ENCODE assay signal across 26 cellular contexts in the genomic region with DNA sequence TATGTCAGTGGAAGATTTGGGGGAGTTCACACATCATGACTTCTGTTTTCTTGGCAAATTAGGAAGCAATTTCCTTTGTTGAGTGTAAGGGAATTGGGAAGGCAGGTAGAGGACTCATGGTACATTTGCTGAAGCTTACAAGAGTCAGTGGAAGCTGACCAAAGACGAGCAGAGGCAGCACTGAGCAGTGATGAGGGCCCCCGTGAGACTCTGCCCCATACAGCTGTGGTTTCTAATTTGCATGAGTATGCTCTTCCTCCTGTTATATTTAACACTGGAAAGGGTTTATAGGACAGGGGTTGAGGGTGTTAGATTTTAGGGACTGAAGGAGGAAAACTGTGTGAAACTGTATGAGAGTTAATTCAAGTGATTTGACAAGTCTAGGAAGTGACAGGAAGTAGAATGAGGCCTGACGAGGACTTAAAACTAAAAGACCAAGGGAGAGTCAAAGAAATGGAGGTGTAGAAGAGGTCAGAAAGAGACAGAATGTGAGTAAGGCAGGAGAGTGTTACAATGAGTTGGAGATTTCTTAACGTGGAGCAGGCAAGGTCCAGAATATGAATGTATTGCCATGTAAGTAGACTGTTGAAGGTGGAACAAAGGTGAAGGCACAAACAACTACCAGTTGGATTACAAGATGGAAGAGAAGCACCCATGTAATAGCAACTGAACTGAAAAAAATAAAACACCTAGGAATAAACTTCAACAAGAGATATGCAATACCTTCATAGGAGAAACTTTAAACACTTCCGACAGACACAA.
"Had no signal": no experiment of that assay in that cellular context is flagged by ENCODE, and none has a peak within 500 bp of the region (broad histone marks: within the 10 kb centered on the region; RNA-seq: fewer than 3 reads in every experiment).

No MANE protein-coding gene starts in this region.

- H3K4me1 ChIP-seq: left lung, lower lobe of right lung, pancreas, prostate gland, stomach, testis, thyroid gland, transverse colon, upper lobe of left lung had no signal

- DNase-seq: left colon; left lung; lower lobe of right lung; mammary epithelial cell; mesenchymal stem cell; naive thymus-derived CD8-positive, alpha-beta T cell; nucleus accumbens; pancreas; posterior cingulate gyrus; retina; right cardiac atrium; stimulated activated CD4-positive, alpha-beta T cell treated with anti-CD3 and anti-CD28 coated beads, Interleukin-12 subunit alpha, Interleukin-12 subunit beta, amount 100 ng/mL, for 4 hours; stimulated activated CD4-positive, alpha-beta T cell treated with anti-CD3 and anti-CD28 coated beads, Interleukin-15, amount 100 ng/mL, for 24 hours; stimulated activated CD4-positive, alpha-beta T cell treated with anti-CD3 and anti-CD28 coated beads, Interleukin-2, amount 100 ng/mL, for 24 hours; stimulated activated CD4-positive, alpha-beta T cell treated with anti-CD3 and anti-CD28 coated beads, Interleukin-4, amount 100 ng/mL, for 1 hour; stimulated activated naive B cell treated with anti-CD40 and anti-IgM and Interleukin-4, amounts not matched to agents 10 μg/mL and 1 μg/mL and 100 μg/mL, for 72 hours; stimulated activated naive CD8-positive, alpha-beta T cell treated with anti-CD3 and anti-CD28 coated beads, Interleukin-15, Interleukin-2, amounts not matched to agents 100 U/mL and 50 U/mL, for 24 hours; stomach; testis; thyroid gland; transverse colon; upper lobe of left lung had no signal

- H3K27me3 ChIP-seq: left lung, pancreas, stomach, testis, thyroid gland, transverse colon, upper lobe of left lung had no signal

- FAIRE-seq: keratinocyte, pancreas had no signal

- ATAC-seq: left colon; left lung; lower lobe of right lung; naive thymus-derived CD8-positive, alpha-beta T cell; pancreas; right cardiac atrium; sciatic nerve; stimulated activated naive CD8-positive, alpha-beta T cell treated with anti-CD3 and anti-CD28 coated beads, Interleukin-15, Interleukin-2, amounts not matched to agents 100 U/mL and 50 U/mL, for 24 hours had no signal

- H3K9me3 ChIP-seq: lower lobe of right lung, pancreas, prostate gland, testis, thyroid gland, transverse colon had no signal

- H3K27ac ChIP-seq: left lung, lower lobe of right lung, pancreas, prostate gland, skin epidermis, stomach, testis, thyroid gland, transverse colon, upper lobe of left lung had no signal

- H3K36me3 ChIP-seq: prostate gland had no signal

- H3K4me3 ChIP-seq: left lung, lower lobe of right lung, pancreas, prostate gland, skin epidermis, stomach, testis, thyroid gland, transverse colon, upper lobe of left lung had no signal
